Comparison of ENCODE assay signal across 8 cellular contexts in the genomic region with DNA sequence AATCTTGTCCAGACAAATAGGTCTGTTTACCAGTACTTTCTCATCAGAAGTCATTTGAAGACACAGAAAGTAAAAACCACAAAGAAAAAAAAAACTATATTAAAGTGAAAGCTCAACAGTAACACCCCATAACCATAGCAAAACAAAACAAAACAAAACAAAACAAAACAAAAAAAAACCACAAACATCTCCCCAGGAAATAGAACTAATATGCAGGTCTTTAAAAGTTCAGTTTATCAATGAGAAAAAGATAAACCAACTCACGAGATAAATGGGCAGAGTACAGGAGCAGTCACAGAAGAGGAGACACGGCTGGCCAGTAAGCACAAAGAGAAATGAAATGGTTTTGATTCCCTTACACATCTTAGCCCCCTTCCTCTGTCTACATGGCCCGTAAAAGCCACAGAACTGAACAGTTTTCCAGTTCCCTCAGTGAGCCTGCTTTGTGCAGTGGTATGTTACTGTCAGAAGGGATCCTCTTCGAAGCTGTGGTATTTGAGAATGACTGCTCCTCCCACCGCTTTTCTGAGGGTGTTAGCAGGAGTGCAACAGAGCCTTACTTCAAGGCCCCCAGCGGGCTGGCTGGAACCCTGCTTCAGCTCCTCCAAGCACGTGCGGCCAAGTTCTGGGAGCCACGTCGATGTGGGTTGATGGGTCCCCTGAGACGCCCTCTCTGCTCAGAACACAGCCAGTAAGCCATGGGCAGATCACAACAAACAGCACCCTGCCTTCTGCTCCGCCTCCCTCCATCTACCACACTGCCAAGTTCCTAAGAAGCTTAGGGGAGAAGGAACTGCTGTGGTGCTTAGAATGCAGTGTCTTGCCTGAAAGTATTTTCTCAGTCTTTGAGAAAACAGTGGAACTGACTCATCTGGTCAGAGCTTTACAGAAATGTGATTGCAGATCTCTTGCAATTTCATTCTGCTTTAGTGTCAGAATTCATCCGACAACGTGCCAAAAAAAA. TPM values are rescaled to one million over a fixed set of nuclear protein-coding genes. Genes with fewer than 3 reads are reported as not detected.
DNase-seq lines count a peak whose midpoint lies in the region; ATAC-seq and TF ChIP-seq lines count a peak whose summit lies in the region.

No MANE protein-coding gene starts in this region.

- H3K9me3 ChIP-seq in fibroblast of lung (ENCODE audit: control insufficient read depth, insufficient read depth, low read depth, low read length) (no peaks in the 10 kb centered on the region), upper lobe of right lung (no peaks in the 10 kb centered on the region)

- H3K27ac ChIP-seq in fibroblast of lung (ENCODE audit: insufficient read depth, low read length) (peak overlapping the region; percentile 74), upper lobe of right lung (peak overlapping the region; percentile 79)

- no peaks in the 10 kb centered on the region for H3K36me3 Mint-ChIP-seq in natural killer cell treated with Interleukin-12 subunit alpha and Interleukin-12 subunit beta and Interleukin-15 and Interleukin-18, amount 100 ng/mL, for 72 hours

- peak overlapping the region; percentile 78 for H3K4me3 Mint-ChIP-seq in natural killer cell treated with Interleukin-12 subunit alpha and Interleukin-12 subunit beta and Interleukin-15 and Interleukin-18, amount 100 ng/mL, for 72 hours

- no peaks in the 10 kb centered on the region for H3K27me3 ChIP-seq in H7 (ENCODE audit: control insufficient read depth, insufficient read depth, low read length)
- no peaks in the 10 kb centered on the region for H3K27me3 ChIP-seq in fibroblast of lung (ENCODE audit: control insufficient read depth, insufficient read depth, low read length)
- H3K27me3 ChIP-seq in upper lobe of right lung = no peaks in the 10 kb centered on the region

- H3K4me1 Mint-ChIP-seq in natural killer cell treated with Interleukin-12 subunit alpha and Interleukin-12 subunit beta and Interleukin-15 and Interleukin-18, amount 100 ng/mL, for 72 hours (ENCODE audit: low read depth in 2 of 2) = peaks cover 62 to 69% of the 10 kb centered on the region in 2 donors

- H3K9ac ChIP-seq in fibroblast of lung (ENCODE audit: insufficient read depth, low read length) = peak overlapping the region; percentile 35

- TF ChIP-seq POLR2A in NB4 (IDR thresholded peaks at IDR 0.05; ENCODE audit: extremely low read depth, insufficient read length) = no peak

- ATAC-seq in natural killer cell treated with Interleukin-12 subunit alpha and Interleukin-12 subunit beta and Interleukin-15 and Interleukin-18, amount 100 ng/mL, for 72 hours = peak; percentile 69 to 72
- peak; percentile 75 for ATAC-seq in upper lobe of right lung

- no peaks in the 10 kb centered on the region for H3K79me2 ChIP-seq in fibroblast of lung (ENCODE audit: control insufficient read depth, insufficient read depth, low read length)

- H3K27me3 Mint-ChIP-seq in natural killer cell treated with Interleukin-12 subunit alpha and Interleukin-12 subunit beta and Interleukin-15 and Interleukin-18, amount 100 ng/mL, for 72 hours = peaks cover 19 to 20% of the 10 kb centered on the region in 2 donors

- peak; percentile 71 for DNase-seq in ELR (ENCODE audit: low read depth)
- DNase-seq in H7 = peak; percentile 54
- DNase-seq in NB4 (ENCODE audit: low read depth) = peak; percentile 92
- DNase-seq in activated T-cell treated with anti-CD3 and anti-CD28 coated beads, Interleukin-2, amount 50 U/mL, for 1 hour = peak; percentile 52
- DNase-seq in fibroblast of lung (ENCODE audit: low read depth in 2 of 2) = peak; percentile 92 to 96
- DNase-seq in natural killer cell treated with Interleukin-12 subunit alpha and Interleukin-12 subunit beta and Interleukin-15 and Interleukin-18, amount 100 ng/mL, for 72 hours (ENCODE audit: low spot score) = peak; percentile 63
- no peak for DNase-seq in upper lobe of right lung
- no peak for DNase-seq in NCI-H1694 (lab: John Stamatoyannopoulos, UW)

- H2AFZ ChIP-seq in fibroblast of lung (ENCODE audit: low read length) = peak overlapping the region; percentile 81

- intact Hi-C loops in upper lobe of right lung (cut with DNase I) = no loop called here

- H3K36me3 ChIP-seq in H7 (replicated peaks; ENCODE audit: control insufficient read depth, insufficient read depth, low read length) = no peaks in the 10 kb centered on the region
- no peaks in the 10 kb centered on the region for H3K36me3 ChIP-seq in fibroblast of lung (ENCODE audit: control insufficient read depth, insufficient read depth, low read length)
- H3K36me3 ChIP-seq in upper lobe of right lung = no peaks in the 10 kb centered on the region

- H3K27ac Mint-ChIP-seq in natural killer cell treated with Interleukin-12 subunit alpha and Interleukin-12 subunit beta and Interleukin-15 and Interleukin-18, amount 100 ng/mL, for 72 hours = peak overlapping the region; percentile 65 to 89

- peaks cover 2% of the 10 kb centered on the region for H3K9me3 Mint-ChIP-seq in natural killer cell treated with Interleukin-12 subunit alpha and Interleukin-12 subunit beta and Interleukin-15 and Interleukin-18, amount 100 ng/mL, for 72 hours

- H3K4me2 ChIP-seq in fibroblast of lung (ENCODE audit: extremely low read depth, insufficient read depth, low read length) = peak overlapping the region; percentile 98

- H4K20me1 ChIP-seq in fibroblast of lung (ENCODE audit: control insufficient read depth, extremely low read depth, insufficient read depth, low read length) = no peaks in the 10 kb centered on the region

- TF ChIP-seq CTCF in NB4 (IDR thresholded peaks at IDR 0.05; ENCODE audit: low read depth, low read length) = no peak
- no peak for TF ChIP-seq CTCF in fibroblast of lung (conservative IDR thresholded peaks at IDR 0.05 in 1 of 2, IDR thresholded peaks at IDR 0.05 in 1 of 2; ENCODE audit: low read depth in 1 of 2, low read length in 2 of 2)
- no peak for TF ChIP-seq CTCF in upper lobe of right lung (IDR thresholded peaks at IDR 0.05)

- H3K4me1 ChIP-seq in fibroblast of lung (ENCODE audit: control insufficient read depth, extremely low read depth, insufficient read depth, low read length) (peaks cover 12% of the 10 kb centered on the region), upper lobe of right lung (peaks cover 30% of the 10 kb centered on the region)

- no peak overlapping the region for H3K4me3 ChIP-seq in H7 (ENCODE audit: insufficient read depth, low read depth, low read length)
- H3K4me3 ChIP-seq in NB4 (ENCODE audit: low read depth, low read length) = peak overlapping the region; percentile 39
- H3K4me3 ChIP-seq in fibroblast of lung (replicated peaks in 1 of 4; ENCODE audit: control extremely low read depth in 1 of 4, insufficient read depth in 1 of 4, low read depth in 3 of 4, low read length in 4 of 4) = peak overlapping the region; percentile 35 to 47 (median 40)
- H3K4me3 ChIP-seq in upper lobe of right lung = peak overlapping the region; percentile 26

RNA-seq across cellular contexts. Expression of a gene that starts 14.0 kb away (rescaled TPM):
- 32.6 and 35.1 TPM in 2 replicates for total RNA-seq in H7 (2014; rRNA removed; shearing (Covaris generic))
- 19.5 and 20.0 TPM in 2 replicates for total RNA-seq in fibroblast of lung
- polyA plus RNA-seq in fibroblast of lung = 6.8 and 9.7 TPM in 2 replicates
- polyA plus RNA-seq in fibroblast of lung (2012) = 6.2 and 7.6 TPM in 2 replicates
- 3.1 and 12.2 TPM in 2 replicates for polyA minus RNA-seq in fibroblast of lung (ENCODE audit: low replicate concordance)
- total RNA-seq in natural killer cell treated with Interleukin-12 subunit alpha and Interleukin-12 subunit beta and Interleukin-15 and Interleukin-18, amount 100 ng/mL, for 72 hours = 1 to 10 TPM; 1.6 to 3.0 TPM
- 11.8 TPM for total RNA-seq in upper lobe of right lung

Comparison
In these comparisons a context has a peak if more than half of its experiments do, and no peak if none do; other contexts are left out.
1. DNase-seq: peak in ELR (single experiment), H7 (single experiment), NB4 (single experiment), activated T-cell treated with anti-CD3 and anti-CD28 coated beads, Interleukin-2, amount 50 U/mL, for 1 hour (single experiment), fibroblast of lung (2 of 2) and natural killer cell treated with Interleukin-12 subunit alpha and Interleukin-12 subunit beta and Interleukin-15 and Interleukin-18, amount 100 ng/mL, for 72 hours (single experiment); none in upper lobe of right lung (single experiment) and NCI-H1694 (single experiment).